ENCODE assay signal across 19 cellular contexts in genomic region chr9:34459356-34459755, GRCh38. TPM values are rescaled to one million over a fixed set of nuclear protein-coding genes. Genes with fewer than 3 reads are reported as not detected.
DNase-seq lines count a peak whose midpoint lies in the region; ATAC-seq and TF ChIP-seq lines count a peak whose summit lies in the region.
"Had no signal": no experiment of that assay in that cellular context is flagged by ENCODE, and none has a peak within 500 bp of the region (broad histone marks: within the 10 kb centered on the region; RNA-seq: fewer than 3 reads in every experiment).

No MANE protein-coding gene starts in this region.

- H3K27ac Mint-ChIP-seq in T-helper 1 cell treated with Interleukin-12 subunit alpha and Interleukin-12 subunit beta and Interleukin-4 antibody, amounts not matched to agents 30 μg/mL and 1 μg/mL, for 36 hours = peak overlapping the region; percentile 15
- H3K27ac Mint-ChIP-seq in endothelial cell (ENCODE audit: unreplicated experiment) = peak overlapping the region; percentile 39

- H3K36me3 ChIP-seq in Panc1 (ENCODE audit: control insufficient read depth, insufficient read depth, low read length) = no peaks in the 10 kb centered on the region
- no peaks in the 10 kb centered on the region for H3K36me3 ChIP-seq in psoas muscle (ENCODE audit: insufficient read depth in 1 of 2, low read depth in 1 of 2)
- H3K36me3 ChIP-seq: lower lobe of right lung, suprapubic skin had no signal

- 78 to 85% (median 82%) methylated on average over 14 of the region's 14 CpGs for WGBS in psoas muscle, 3 donors

- H3K27ac ChIP-seq in Panc1 (ENCODE audit: low read length) (peak overlapping the region; percentile 69), psoas muscle (peak overlapping the region; percentile 54)
- H3K27ac ChIP-seq: epithelial cell of prostate, lower lobe of right lung, suprapubic skin had no signal

- H3K4me3 Mint-ChIP-seq in T-helper 1 cell treated with Interleukin-12 subunit alpha and Interleukin-12 subunit beta and Interleukin-4 antibody, amounts not matched to agents 30 μg/mL and 1 μg/mL, for 36 hours = peak overlapping the region; percentile 85
- H3K4me3 Mint-ChIP-seq in endothelial cell (ENCODE audit: unreplicated experiment) = peak overlapping the region; percentile 98

- in situ Hi-C loops in Panc1 (cut with HindIII; ENCODE audit: low pct_unique_long_range_greater_than_20kb, low sequenced_read_pairs) (no loop called here), KBM-7 (cut with MboI; ENCODE audit: low pct_unique_long_range_greater_than_20kb, low sequenced_read_pairs) (no loop called here)

- ATAC-seq in Panc1 (no peak), psoas muscle (no peak)

- H3K9me3 ChIP-seq in Panc1 (ENCODE audit: control insufficient read depth, insufficient read depth, low read depth, low read length) (no peaks in the 10 kb centered on the region), psoas muscle (no peaks in the 10 kb centered on the region)
- H3K9me3 ChIP-seq: lower lobe of right lung, suprapubic skin had no signal

- TF ChIP-seq CTCF in Panc1 (IDR thresholded peaks at IDR 0.05) (no peak), endothelial cell (IDR thresholded peaks at IDR 0.05; ENCODE audit: unreplicated experiment) (no peak), psoas muscle (IDR thresholded peaks at IDR 0.05) (no peak)

- H3K4me1 ChIP-seq in Panc1 (ENCODE audit: control insufficient read depth, insufficient read depth, low read length) (peaks cover 14% of the 10 kb centered on the region), psoas muscle (peaks cover 55% of the 10 kb centered on the region)

- DNase-seq in T-helper 1 cell (no peak), Panc1 (ENCODE audit: low read depth, low spot score) (no peak), endothelial cell (ENCODE audit: low spot score) (no peak), psoas muscle (no peak), NCI-H1092 treated with DMSO at 0.1 percent for 48 hours (lab: John Stamatoyannopoulos, UW) (no peak), KBM-7 (no peak)
- DNase-seq in activated naive CD4-positive, alpha-beta T cell (lab: John Stamatoyannopoulos, UW) = no peak
- DNase-seq: 8988T; activated CD4-positive, alpha-beta T cell treated with anti-CD3 and anti-CD28 coated beads, Interleukin-2, amount 10 ng/mL, durations not matched to agents 7 days and 5 days; activated gamma-delta T cell treated with Interleukin-2 at 50 U/mL for 16 hours; lower lobe of right lung; NCI-H1417; NCI-H446 had no signal

- no peaks in the 10 kb centered on the region for H3K36me3 Mint-ChIP-seq in T-helper 1 cell treated with Interleukin-12 subunit alpha and Interleukin-12 subunit beta and Interleukin-4 antibody, amounts not matched to agents 30 μg/mL and 1 μg/mL, for 36 hours (ENCODE audit: low read depth)
- H3K36me3 Mint-ChIP-seq in endothelial cell (ENCODE audit: low read depth, unreplicated experiment) = peaks cover 3% of the 10 kb centered on the region

- H3K4me3 ChIP-seq in Panc1 (ENCODE audit: low read depth in 2 of 2, low read length in 2 of 2) (peak overlapping the region; percentile 79 to 84), psoas muscle (no peak overlapping the region)

- intact Hi-C loops in Panc1 (cut with micrococcal nuclease; ENCODE audit: unreplicated experiment) = no loop called here
- intact Hi-C loops in psoas muscle (cut with DNase I) = no loop called here

- H3K27me3 Mint-ChIP-seq in T-helper 1 cell treated with Interleukin-12 subunit alpha and Interleukin-12 subunit beta and Interleukin-4 antibody, amounts not matched to agents 30 μg/mL and 1 μg/mL, for 36 hours (ENCODE audit: low read depth) = peaks cover 21% of the 10 kb centered on the region
- peaks cover 14% of the 10 kb centered on the region for H3K27me3 Mint-ChIP-seq in endothelial cell (ENCODE audit: unreplicated experiment)

- CTCF ChIA-PET in Panc1 (lab: Charles Lee) = no interaction called here

- H3K9me3 Mint-ChIP-seq in T-helper 1 cell treated with Interleukin-12 subunit alpha and Interleukin-12 subunit beta and Interleukin-4 antibody, amounts not matched to agents 30 μg/mL and 1 μg/mL, for 36 hours = no peaks in the 10 kb centered on the region
- no peaks in the 10 kb centered on the region for H3K9me3 Mint-ChIP-seq in endothelial cell (ENCODE audit: unreplicated experiment)
- H3K9me3 Mint-ChIP-seq: activated CD4-positive, alpha-beta T cell treated with anti-CD3 and anti-CD28 coated beads, Interleukin-2, amount 10 ng/mL, durations not matched to agents 7 days and 5 days had no signal

- BruUV-seq in Panc1 (replicated peaks; lab: Mats Ljungman, UMichigan) = no TSS peak

- peaks cover 37% of the 10 kb centered on the region for H3K4me1 Mint-ChIP-seq in T-helper 1 cell treated with Interleukin-12 subunit alpha and Interleukin-12 subunit beta and Interleukin-4 antibody, amounts not matched to agents 30 μg/mL and 1 μg/mL, for 36 hours (ENCODE audit: low read depth)
- peaks cover 37% of the 10 kb centered on the region for H3K4me1 Mint-ChIP-seq in endothelial cell (ENCODE audit: unreplicated experiment)

- H3K27me3 ChIP-seq in Panc1 (ENCODE audit: control insufficient read depth, insufficient read depth, low read length) = no peaks in the 10 kb centered on the region
- H3K27me3 ChIP-seq in psoas muscle (ENCODE audit: insufficient read depth in 3 of 3, low read length in 2 of 3) = no peaks in the 10 kb centered on the region
- H3K27me3 ChIP-seq: suprapubic skin had no signal

- POLR2A ChIA-PET in Panc1 (lab: Charles Lee) = interaction anchor here (0.7 kb wide), 1 partner anchor 23 kb away, joined by 3 read pairs; no protein-coding TSS in a partner anchor

RNA-seq across cellular contexts. Expression of gene DNAI1, which starts 0.8 kb away (rescaled TPM):
- total RNA-seq in Panc1 (2021; ENCODE audit: unreplicated experiment) = 2.2 TPM
- polyA plus RNA-seq in Panc1 (2012; ENCODE audit: insufficient read length) = 1.3 TPM
- total RNA-seq in endothelial cell (ENCODE audit: unreplicated experiment) = 0.74 TPM
- total RNA-seq in psoas muscle = under 1 TPM in 1 of 4 donors, not detected in 3; 0.19 TPM
- polyA plus RNA-seq in psoas muscle = under 1 TPM; 0.04 to 0.70 (median 0.34) TPM
- total RNA-seq: activated CD4-positive, alpha-beta T cell treated with anti-CD3 and anti-CD28 coated beads, Interleukin-2, amount 10 ng/mL, durations not matched to agents 7 days and 5 days; omental fat pad; smooth muscle cell; suprapubic skin; T-helper 1 cell treated with Interleukin-12 subunit alpha and Interleukin-12 subunit beta and Interleukin-4 antibody, amounts not matched to agents 30 ng/mL and 1 ng/mL, for 36 hours had no signal

RNA-seq across cellular contexts. Expression of gene FAM219A, which starts 1.0 kb away (rescaled TPM):
- 38.6 TPM for total RNA-seq in Panc1 (2021; ENCODE audit: unreplicated experiment)
- polyA plus RNA-seq in Panc1 (2012; ENCODE audit: insufficient read length) = 26.2 TPM
- total RNA-seq in endothelial cell (ENCODE audit: unreplicated experiment) = 55.3 TPM
- 10 to 100 TPM; 34.5 to 84.0 (median 38.5) TPM for total RNA-seq in psoas muscle
- 10 to 100 TPM; 25.4 to 99.4 (median 27.3) TPM for polyA plus RNA-seq in psoas muscle
